ENCODE assay signal across 15 cellular contexts in the genomic region with DNA sequence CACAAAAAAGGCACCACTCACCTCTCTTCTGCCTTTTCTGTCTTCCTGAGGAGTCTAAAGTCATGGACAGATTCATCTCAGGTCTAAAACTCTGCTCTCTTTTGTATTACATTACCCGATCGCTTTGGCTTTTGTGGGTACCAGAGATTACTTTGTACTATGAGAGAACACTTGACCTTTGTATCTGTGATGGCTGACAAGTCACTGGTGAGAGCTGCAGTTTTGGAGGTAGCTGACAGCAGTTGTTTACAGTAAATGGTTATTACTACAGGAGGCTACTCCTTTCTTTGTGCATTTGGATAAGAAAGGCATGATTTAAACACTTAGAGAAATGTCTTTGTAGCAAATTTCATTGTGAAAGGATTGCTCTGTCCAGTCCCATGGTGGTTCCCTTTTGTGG.
DNase-seq lines count a peak whose midpoint lies in the region; ATAC-seq and TF ChIP-seq lines count a peak whose summit lies in the region.
"Had no signal": no experiment of that assay in that cellular context is flagged by ENCODE, and none has a peak within 500 bp of the region (broad histone marks: within the 10 kb centered on the region; RNA-seq: fewer than 3 reads in every experiment).

No MANE protein-coding gene starts in this region.

- H3K4me2 ChIP-seq in GM23338 (0 out of 2 replicates have a peak overlapping the region, but pooled peaks have one; percentile 11), mesenchymal stem cell (ENCODE audit: low read length, poor library complexity, severe bottlenecking) (no peak overlapping the region)

- ATAC-seq in GM23338 = no peak
- ATAC-seq in WTC11 = no peak
- ATAC-seq: CD8-positive, alpha-beta T cell; K562 had no signal

- POLR2A ChIA-PET in WTC11 (lab: Charles Lee) = interaction anchor here (0.6 kb wide), 1 partner anchor 12 kb away, joined by 4 read pairs; no protein-coding TSS in a partner anchor

- H3K9me3 ChIP-seq in HUES6 (ENCODE audit: control insufficient read depth, insufficient read depth, low read depth, low read length) (peaks cover 9% of the 10 kb centered on the region), mesenchymal stem cell (ENCODE audit: control insufficient read depth, low read length) (no peaks in the 10 kb centered on the region)
- H3K9me3 ChIP-seq: BE2C had no signal

- no peak overlapping the region for H2BK120ac ChIP-seq in mesenchymal stem cell (ENCODE audit: low read depth, low read length)

- no peaks in the 10 kb centered on the region for H3K79me1 ChIP-seq in mesenchymal stem cell (replicated peaks; ENCODE audit: low read length, poor library complexity, severe bottlenecking)

- H3K36me3 ChIP-seq in GM23338 (ENCODE audit: insufficient read depth) = no peaks in the 10 kb centered on the region
- no peaks in the 10 kb centered on the region for H3K36me3 ChIP-seq in HUES6 (ENCODE audit: control insufficient read depth, insufficient read depth, low read length)
- no peaks in the 10 kb centered on the region for H3K36me3 ChIP-seq in mesenchymal stem cell (ENCODE audit: control insufficient read depth in 1 of 2, insufficient read depth in 2 of 2, low read depth in 1 of 2, low read length in 2 of 2)
- H3K36me3 ChIP-seq: BE2C had no signal

- H3K4me1 ChIP-seq in GM23338 (ENCODE audit: insufficient read depth) (peaks cover 49% of the 10 kb centered on the region), HUES6 (ENCODE audit: control insufficient read depth, insufficient read depth, low read length) (peaks cover 43% of the 10 kb centered on the region), mesenchymal stem cell (ENCODE audit: control insufficient read depth, insufficient read depth, low read depth, low read length) (no peaks in the 10 kb centered on the region)

- TF ChIP-seq CTCF in GM23338 (conservative IDR thresholded peaks at IDR 0.05; ENCODE audit: low read depth in 2 of 2) = no peak
- no peak for TF ChIP-seq CTCF in WTC11 (IDR thresholded peaks at IDR 0.05)

- H3K36me3 Mint-ChIP-seq in GM23338 (ENCODE audit: low read depth) (peaks cover 9% of the 10 kb centered on the region; the same call in 2 of the 3 replicates), WTC11 (peaks cover 18% of the 10 kb centered on the region)
- H3K36me3 Mint-ChIP-seq: CD14-positive monocyte had no signal

- H3K9ac ChIP-seq in HUES6 (ENCODE audit: low read length) (no peak overlapping the region), mesenchymal stem cell (ENCODE audit: low read length) (no peak overlapping the region)

- H3K4ac ChIP-seq in mesenchymal stem cell (ENCODE audit: low read depth in 1 of 2, low read length in 2 of 2) = no peak overlapping the region

- H3K27ac ChIP-seq in GM23338 (ENCODE audit: low read depth) (no peak overlapping the region), HUES6 (ENCODE audit: low read depth, low read length) (peak overlapping the region; percentile 59), mesenchymal stem cell (ENCODE audit: low read length, poor library complexity, severe bottlenecking) (no peak overlapping the region)

- H3K23ac ChIP-seq in mesenchymal stem cell (ENCODE audit: low read length in 2 of 2) = no peak overlapping the region

- H3K79me2 ChIP-seq in GM23338 (replicated peaks; ENCODE audit: insufficient read depth) = no peaks in the 10 kb centered on the region

- no peak overlapping the region for H4K8ac ChIP-seq in mesenchymal stem cell (ENCODE audit: low read length)

- peaks cover 4% of the 10 kb centered on the region; the same call in 1 of the 2 replicates for H3F3A ChIP-seq in GM23338 (replicated peaks; ENCODE audit: low read depth)

- no peak overlapping the region for H3K4me3 Mint-ChIP-seq in GM23338
- no peak overlapping the region for H3K4me3 Mint-ChIP-seq in WTC11
- H3K4me3 Mint-ChIP-seq: CD14-positive monocyte; CD8-positive, alpha-beta T cell had no signal

- H2BK12ac ChIP-seq in mesenchymal stem cell (ENCODE audit: low read length in 2 of 2) = no peak overlapping the region

- H3K4me3 ChIP-seq in GM23338 (no peak overlapping the region), HUES6 (ENCODE audit: low read depth, low read length) (no peak overlapping the region), mesenchymal stem cell (ENCODE audit: insufficient read depth in 1 of 2, low read depth in 1 of 2, low read length in 2 of 2) (no peak overlapping the region)
- H3K4me3 ChIP-seq: K562 had no signal

- H3K27me3 ChIP-seq in GM23338 (ENCODE audit: insufficient read depth) (no peaks in the 10 kb centered on the region), HUES6 (ENCODE audit: control insufficient read depth, insufficient read depth, low read length) (no peaks in the 10 kb centered on the region), mesenchymal stem cell (ENCODE audit: control insufficient read depth in 1 of 2, insufficient read depth in 1 of 2, low read length in 2 of 2) (no peaks in the 10 kb centered on the region)
- H3K27me3 ChIP-seq: BE2C had no signal

- no peaks in the 10 kb centered on the region for H4K20me1 ChIP-seq in GM23338 (replicated peaks; ENCODE audit: insufficient read depth)

- H3K27ac Mint-ChIP-seq in GM23338 (no peak overlapping the region; the same call in 1 of the 2 replicates), WTC11 (peak overlapping the region; percentile 64)
- H3K27ac Mint-ChIP-seq: CD14-positive monocyte; CD8-positive, alpha-beta T cell had no signal

- no peaks in the 10 kb centered on the region for H3K9me2 ChIP-seq in GM23338 (ENCODE audit: insufficient read depth)

- H4K91ac ChIP-seq in mesenchymal stem cell (ENCODE audit: low read length) = no peak overlapping the region

- DNase-seq in GM23338 (ENCODE audit: low spot score) (no peak), WTC11 (ENCODE audit: low spot score) (no peak), mesenchymal stem cell (peak; percentile 53), C1 segment of cervical spinal cord (lab: John Stamatoyannopoulos, UW) (no peak), AG08395 (ENCODE audit: low spot score) (no peak), NCI-H1417 treated with DMSO at 0.1 percent for 48 hours (lab: John Stamatoyannopoulos, UW) (no peak)
- DNase-seq in activated CD4-positive, CD25-positive, alpha-beta regulatory T cell (lab: John Stamatoyannopoulos, UW) = no peak
- DNase-seq: BE2C; CD8-positive, alpha-beta T cell; COR-L47; DMS153; GF-D8 had no signal

- H2AFZ ChIP-seq in GM23338 (peak overlapping the region; percentile 30; the same call in 1 of the 2 replicates), mesenchymal stem cell (ENCODE audit: low read depth, low read length) (no peak overlapping the region)

- no peak overlapping the region for H3K18ac ChIP-seq in mesenchymal stem cell (ENCODE audit: low read depth in 1 of 2, low read length in 2 of 2)

- H2BK5ac ChIP-seq in mesenchymal stem cell (ENCODE audit: low read depth, low read length, poor library complexity, severe bottlenecking) = no peak overlapping the region

- no peak overlapping the region for H2BK15ac ChIP-seq in mesenchymal stem cell (ENCODE audit: low read depth, poor library complexity, severe bottlenecking)

- CTCF ChIA-PET in WTC11 (lab: Charles Lee) = no interaction called here

- no peaks in the 10 kb centered on the region for H3K27me3 Mint-ChIP-seq in GM23338 (ENCODE audit: insufficient read depth, low read depth, poor library complexity)
- no peaks in the 10 kb centered on the region; the same call in 1 of the 2 replicates for H3K27me3 Mint-ChIP-seq in WTC11 (ENCODE audit: low read depth)

- H3K9me3 Mint-ChIP-seq in GM23338 = peaks cover 5% of the 10 kb centered on the region; the same call in 2 of the 3 replicates
- H3K9me3 Mint-ChIP-seq in WTC11 = peaks cover 25% of the 10 kb centered on the region

- H3K4me1 Mint-ChIP-seq in GM23338 (peaks cover 34% of the 10 kb centered on the region), WTC11 (peaks cover 50% of the 10 kb centered on the region)
- H3K4me1 Mint-ChIP-seq: CD14-positive monocyte had no signal

- no peak overlapping the region for H2AK5ac ChIP-seq in mesenchymal stem cell (ENCODE audit: low read length, severe bottlenecking)

- H3K14ac ChIP-seq in mesenchymal stem cell (ENCODE audit: low read length in 2 of 2) = no peak overlapping the region

- WGBS in mesenchymal stem cell = 4% methylated on average over 2 of the region's 2 CpGs

TF ChIP-seq in GM23338, 12 proteins besides CTCF, POLR2A, EP300 and RAD21 (continues in another document):
- TF ChIP-seq STAT1 (IDR thresholded peaks at IDR 0.05; ENCODE audit: unreplicated experiment) (no peak), JUNB (IDR thresholded peaks at IDR 0.05; ENCODE audit: unreplicated experiment) (no peak), ZNF114 (CRISPR knock-in tag; IDR thresholded peaks at IDR 0.05) (no peak)

TF ChIP-seq in WTC11, 78 proteins besides CTCF, POLR2A, EP300 and RAD21:
- no peak for TF ChIP-seq ELF4 (CRISPR knock-in tag; IDR thresholded peaks at IDR 0.05; ENCODE audit: low read depth)
- no peak for TF ChIP-seq ZNF232 (CRISPR knock-in tag; IDR thresholded peaks at IDR 0.05)
- TF ChIP-seq, protein P1, sequence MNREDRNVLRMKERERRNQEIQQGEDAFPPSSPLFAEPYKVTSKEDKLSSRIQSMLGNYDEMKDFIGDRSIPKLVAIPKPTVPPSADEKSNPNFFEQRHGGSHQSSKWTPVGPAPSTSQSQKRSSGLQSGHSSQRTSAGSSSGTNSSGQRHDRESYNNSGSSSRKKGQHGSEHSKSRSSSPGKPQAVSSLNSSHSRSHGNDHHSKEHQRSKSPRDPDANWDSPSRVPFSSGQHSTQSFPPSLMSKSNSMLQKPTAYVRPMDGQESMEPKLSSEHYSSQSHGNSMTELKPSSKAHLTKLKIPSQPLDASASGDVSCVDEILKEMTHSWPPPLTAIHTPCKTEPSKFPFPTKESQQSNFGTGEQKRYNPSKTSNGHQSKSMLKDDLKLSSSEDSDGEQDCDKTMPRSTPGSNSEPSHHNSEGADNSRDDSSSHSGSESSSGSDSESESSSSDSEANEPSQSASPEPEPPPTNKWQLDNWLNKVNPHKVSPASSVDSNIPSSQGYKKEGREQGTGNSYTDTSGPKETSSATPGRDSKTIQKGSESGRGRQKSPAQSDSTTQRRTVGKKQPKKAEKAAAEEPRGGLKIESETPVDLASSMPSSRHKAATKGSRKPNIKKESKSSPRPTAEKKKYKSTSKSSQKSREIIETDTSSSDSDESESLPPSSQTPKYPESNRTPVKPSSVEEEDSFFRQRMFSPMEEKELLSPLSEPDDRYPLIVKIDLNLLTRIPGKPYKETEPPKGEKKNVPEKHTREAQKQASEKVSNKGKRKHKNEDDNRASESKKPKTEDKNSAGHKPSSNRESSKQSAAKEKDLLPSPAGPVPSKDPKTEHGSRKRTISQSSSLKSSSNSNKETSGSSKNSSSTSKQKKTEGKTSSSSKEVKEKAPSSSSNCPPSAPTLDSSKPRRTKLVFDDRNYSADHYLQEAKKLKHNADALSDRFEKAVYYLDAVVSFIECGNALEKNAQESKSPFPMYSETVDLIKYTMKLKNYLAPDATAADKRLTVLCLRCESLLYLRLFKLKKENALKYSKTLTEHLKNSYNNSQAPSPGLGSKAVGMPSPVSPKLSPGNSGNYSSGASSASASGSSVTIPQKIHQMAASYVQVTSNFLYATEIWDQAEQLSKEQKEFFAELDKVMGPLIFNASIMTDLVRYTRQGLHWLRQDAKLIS (CRISPR knock-in tag; IDR thresholded peaks at IDR 0.05; ENCODE audit: borderline replicate concordance) = no peak
TF ChIP-seq in WTC11: peak in this region for 0.
